8 cellular contexts compared by ENCODE assay signal in genomic region chr2:241702405-241703127, GRCh38. TPM values are rescaled to one million over a fixed set of nuclear protein-coding genes. Genes with fewer than 3 reads are reported as not detected.
A peak's percentile ranks its signal among the peaks of the same experiment; 100 is the strongest.
DNase-seq lines count a peak whose midpoint lies in the region; ATAC-seq and TF ChIP-seq lines count a peak whose summit lies in the region.

No MANE protein-coding gene starts in this region.

- H2AFZ ChIP-seq in PC-3 (ENCODE audit: low read length) = peak overlapping the region; percentile 56
- H2AFZ ChIP-seq in fibroblast of lung (ENCODE audit: low read length) = no peak overlapping the region

- H3K9me2 ChIP-seq in PC-3 (replicated peaks; ENCODE audit: low read length) = no peaks in the 10 kb centered on the region

- DNase-seq in DMS53 (lab: John Stamatoyannopoulos, UW) (peak; percentile 89), HuH-7 (ENCODE audit: low spot score) (peak; percentile 89), PC-3 (peak; percentile 71), fibroblast of lung (ENCODE audit: low read depth in 2 of 2) (peak in 1 of 2 donors; percentile 69)
- peak; percentile 90 to 94 for DNase-seq in activated T-cell treated with anti-CD3 and anti-CD28 coated beads, Interleukin-2, amount 50 U/mL, for 48 hours

- H3K79me2 ChIP-seq in PC-3 (ENCODE audit: low read length) (peaks cover 20% of the 10 kb centered on the region), fibroblast of lung (ENCODE audit: control insufficient read depth, insufficient read depth, low read length) (peaks cover 11% of the 10 kb centered on the region)

- CTCF ChIA-PET in PC-3 (lab: Charles Lee) = no interaction called here

- peak overlapping the region; percentile 92 for H3K4me2 ChIP-seq in PC-3 (ENCODE audit: low read length)
- H3K4me2 ChIP-seq in fibroblast of lung (ENCODE audit: extremely low read depth, insufficient read depth, low read length) = peak overlapping the region; percentile 96

- H4K20me1 ChIP-seq in PC-3 (ENCODE audit: low read length) = no peaks in the 10 kb centered on the region
- no peaks in the 10 kb centered on the region for H4K20me1 ChIP-seq in fibroblast of lung (ENCODE audit: control insufficient read depth, extremely low read depth, insufficient read depth, low read length)

- peak; percentile 73 for ATAC-seq in GM21528 (IDR thresholded peaks at IDR 0.05; ENCODE audit: low FRiP score, unreplicated experiment)
- peak; percentile 74 for ATAC-seq in PC-3

- H3K36me3 ChIP-seq in PC-3 (ENCODE audit: low read depth, low read length) (peaks cover 13% of the 10 kb centered on the region), fibroblast of lung (ENCODE audit: control insufficient read depth, insufficient read depth, low read length) (peaks cover 5% of the 10 kb centered on the region)

- no peaks in the 10 kb centered on the region for H3K27me3 ChIP-seq in PC-3 (ENCODE audit: low read length)
- no peaks in the 10 kb centered on the region for H3K27me3 ChIP-seq in fibroblast of lung (ENCODE audit: control insufficient read depth, insufficient read depth, low read length)

- H3K4me3 Mint-ChIP-seq in nephron = peak overlapping the region; percentile 86 to 94 (median 91)
- peak overlapping the region; percentile 92 for H3K4me3 Mint-ChIP-seq in stimulated activated naive CD8-positive, alpha-beta T cell treated with anti-CD3 and anti-CD28 coated beads, Interleukin-15, Interleukin-2, amounts not matched to agents 100 ng/mL and 50 ng/mL, for 24 hours

- H3K27ac ChIP-seq in PC-3 (ENCODE audit: low read length) = no peak overlapping the region
- H3K27ac ChIP-seq in fibroblast of lung (ENCODE audit: insufficient read depth, low read length) = peak overlapping the region; percentile 49

- H3K4me1 ChIP-seq in PC-3 (ENCODE audit: insufficient read depth, low read length) (peaks cover 5% of the 10 kb centered on the region; the same call in 1 of the 2 replicates), fibroblast of lung (ENCODE audit: control insufficient read depth, extremely low read depth, insufficient read depth, low read length) (peaks cover 2% of the 10 kb centered on the region)

- POLR2A ChIA-PET in PC-3 (lab: Charles Lee; ENCODE audit: unreplicated experiment) = interaction anchor here (0.6 to 1.1 kb wide), 5 partner anchors 14 to 31 kb away, joined by 3 to 9 read pairs (median 4); partner anchors contain the start of gene DTYMK

- BruUV-seq in PC-3 (replicated peaks; lab: Mats Ljungman, UMichigan) = no TSS peak

- H3K9me3 ChIP-seq in PC-3 (ENCODE audit: low read length) (no peaks in the 10 kb centered on the region), fibroblast of lung (ENCODE audit: control insufficient read depth, insufficient read depth, low read depth, low read length) (no peaks in the 10 kb centered on the region)

- H3F3A ChIP-seq in PC-3 (ENCODE audit: low read length, unreplicated experiment) = no peaks in the 10 kb centered on the region

- H3K9me3 Mint-ChIP-seq in nephron = peaks cover 6% of the 10 kb centered on the region
- H3K9me3 Mint-ChIP-seq in stimulated activated naive CD8-positive, alpha-beta T cell treated with anti-CD3 and anti-CD28 coated beads, Interleukin-15, Interleukin-2, amounts not matched to agents 100 ng/mL and 50 ng/mL, for 24 hours = no peaks in the 10 kb centered on the region

- TF ChIP-seq CTCF in PC-3 (conservative IDR thresholded peaks at IDR 0.05; ENCODE audit: low read depth, low read length) (peak; percentile 56), fibroblast of lung (conservative IDR thresholded peaks at IDR 0.05 in 1 of 2, IDR thresholded peaks at IDR 0.05 in 1 of 2; ENCODE audit: low read depth in 1 of 2, low read length in 2 of 2) (no peak), nephron (IDR thresholded peaks at IDR 0.05; ENCODE audit: unreplicated experiment in 3 of 3) (peak; percentile 46 to 60 (median 49))

- H3K4me1 Mint-ChIP-seq in nephron = peaks cover 6% of the 10 kb centered on the region
- peaks cover 32% of the 10 kb centered on the region for H3K4me1 Mint-ChIP-seq in stimulated activated naive CD8-positive, alpha-beta T cell treated with anti-CD3 and anti-CD28 coated beads, Interleukin-15, Interleukin-2, amounts not matched to agents 100 ng/mL and 50 ng/mL, for 24 hours (ENCODE audit: low read depth)

- H3K27ac Mint-ChIP-seq in nephron = peak overlapping the region; percentile 78 to 88 (median 86)
- peak overlapping the region; percentile 91 for H3K27ac Mint-ChIP-seq in stimulated activated naive CD8-positive, alpha-beta T cell treated with anti-CD3 and anti-CD28 coated beads, Interleukin-15, Interleukin-2, amounts not matched to agents 100 ng/mL and 50 ng/mL, for 24 hours

- peaks cover 40% of the 10 kb centered on the region for H3K36me3 Mint-ChIP-seq in nephron (ENCODE audit: low read depth)
- H3K36me3 Mint-ChIP-seq in stimulated activated naive CD8-positive, alpha-beta T cell treated with anti-CD3 and anti-CD28 coated beads, Interleukin-15, Interleukin-2, amounts not matched to agents 100 ng/mL and 50 ng/mL, for 24 hours (ENCODE audit: low read depth) = peaks cover 41% of the 10 kb centered on the region

- H3K27me3 Mint-ChIP-seq in nephron (ENCODE audit: low read depth) = peaks cover 3% of the 10 kb centered on the region
- H3K27me3 Mint-ChIP-seq in stimulated activated naive CD8-positive, alpha-beta T cell treated with anti-CD3 and anti-CD28 coated beads, Interleukin-15, Interleukin-2, amounts not matched to agents 100 ng/mL and 50 ng/mL, for 24 hours = no peaks in the 10 kb centered on the region

- H3K9ac ChIP-seq in PC-3 (ENCODE audit: low read length) (peak overlapping the region; percentile 72), fibroblast of lung (ENCODE audit: insufficient read depth, low read length) (peak overlapping the region; percentile 61)

- H3K4me3 ChIP-seq in PC-3 (ENCODE audit: low read length) = peak overlapping the region; percentile 78
- peak overlapping the region; percentile 65 to 85 (median 70) for H3K4me3 ChIP-seq in fibroblast of lung (replicated peaks in 1 of 4; ENCODE audit: control extremely low read depth in 1 of 4, insufficient read depth in 1 of 4, low read depth in 3 of 4, low read length in 4 of 4)

- intact Hi-C loops in PC-3 (cut with micrococcal nuclease) = loop anchor here (2.0 kb wide), 3 partner anchors 16 to 38 kb away; partner anchors contain the start of gene DTYMK

RNA-seq across cellular contexts. Expression of gene ING5, which starts 0.7 kb away (rescaled TPM):
- 30.2 and 32.1 TPM in 2 replicates for total RNA-seq in PC-3 (2014; rRNA removed)
- total RNA-seq in fibroblast of lung = 27.4 and 30.0 TPM in 2 replicates
- polyA plus RNA-seq in fibroblast of lung = 15.3 and 17.4 TPM in 2 replicates
- polyA plus RNA-seq in fibroblast of lung (2012) = 19.5 and 20.9 TPM in 2 replicates
- polyA minus RNA-seq in fibroblast of lung (ENCODE audit: low replicate concordance) = 14.5 and 25.1 TPM in 2 replicates

RNA-seq across cellular contexts. Expression of gene DTYMK, which starts 16.0 kb away (rescaled TPM):
- total RNA-seq in PC-3 (2014; rRNA removed) = 130 and 155 TPM in 2 replicates
- total RNA-seq in fibroblast of lung = 15.2 and 25.3 TPM in 2 replicates
- polyA plus RNA-seq in fibroblast of lung = 19.0 and 48.3 TPM in 2 replicates
- 25.1 and 68.7 TPM in 2 replicates for polyA plus RNA-seq in fibroblast of lung (2012)
- polyA minus RNA-seq in fibroblast of lung (ENCODE audit: low replicate concordance) = 14.9 and 77.8 TPM in 2 replicates

RNA-seq across cellular contexts. Expression of gene D2HGDH, which starts 31.9 kb away (rescaled TPM):
- total RNA-seq in PC-3 (2014; rRNA removed) (28.5 and 51.2 TPM in 2 replicates), fibroblast of lung (20.8 and 28.4 TPM in 2 replicates)
- polyA plus RNA-seq in fibroblast of lung = 4.8 and 5.7 TPM in 2 replicates
- polyA plus RNA-seq in fibroblast of lung (2012) = 11.1 and 12.6 TPM in 2 replicates
- polyA minus RNA-seq in fibroblast of lung (ENCODE audit: low replicate concordance) = 3.0 and 36.6 TPM in 2 replicates

Comparison
In these comparisons a context has a peak if more than half of its experiments do, and no peak if none do; other contexts are left out.
1. CTCF ChIP-seq: peak in PC-3 (single experiment) and nephron (3 of 3); none in fibroblast of lung (0 of 2).